Comparison of ENCODE assay signal across 30 cellular contexts in genomic region chr3:163726125-163726524, GRCh38.
"Had no signal": no experiment of that assay in that cellular context is flagged by ENCODE, and none has a peak within 500 bp of the region (broad histone marks: within the 10 kb centered on the region; RNA-seq: fewer than 3 reads in every experiment).

No MANE protein-coding gene starts in this region.

- H3K36me3 ChIP-seq: adrenal gland, brain microvascular endothelial cell, breast epithelium had no signal

- H3K9me3 ChIP-seq: adrenal gland, body of pancreas had no signal

- H3K4me3 ChIP-seq: adrenal gland, body of pancreas, breast epithelium had no signal

- DNase-seq: activated B cell treated with CpG ODN at 0.5 μM for 24 hours; activated CD4-positive, alpha-beta memory T cell treated with anti-CD3 and anti-CD28 coated beads for 36 hours; activated CD4-positive, alpha-beta T cell treated with anti-CD3 and anti-CD28 coated beads for 4 hours; activated CD4-positive, alpha-beta T cell treated with anti-CD3 and anti-CD28 coated beads, Interleukin-2, amount 10 ng/mL, durations not matched to agents 24 days and 14 days; activated CD4-positive, alpha-beta T cell treated with anti-CD3 and anti-CD28 coated beads, Interleukin-2, amount 50 U/mL, for 1 hour; activated CD4-positive, alpha-beta T cell treated with anti-CD3 and anti-CD28 coated beads, Interleukin-2, amount 50 U/mL, for 4 hours; activated CD4-positive, CD25-positive, alpha-beta regulatory T cell treated with anti-CD3 and anti-CD28 coated beads, Interleukin-2, amount 50 U/mL, for 72 hours; activated CD8-positive, alpha-beta memory T cell treated with anti-CD3 and anti-CD28 coated beads, Interleukin-2, amount 50 U/mL, for 4 hours; activated CD8-positive, alpha-beta T cell treated with anti-CD3 and anti-CD28 coated beads for 36 hours; activated effector memory CD4-positive, alpha-beta T cell treated with anti-CD3 and anti-CD28 coated beads, Interleukin-2, amount 50 U/mL, for 16 hours; activated gamma-delta T cell treated with Interleukin-2 at 50 U/mL for 16 hours; activated naive CD4-positive, alpha-beta T cell; activated naive CD4-positive, alpha-beta T cell treated with anti-CD3 and anti-CD28 coated beads for 36 hours; activated naive CD4-positive, alpha-beta T cell treated with anti-CD3 and anti-CD28 coated beads, Interleukin-2, amount 50 U/mL, for 16 hours; activated naive CD8-positive, alpha-beta T cell treated with anti-CD3 and anti-CD28 coated beads for 36 hours; activated T-cell treated with anti-CD3 and anti-CD28 coated beads for 4 hours; activated T-cell treated with anti-CD3 and anti-CD28 coated beads, Interleukin-2, amount 50 U/mL, for 1 hour; activated T-cell treated with anti-CD3 and anti-CD28 coated beads, Interleukin-2, amount 50 U/mL, for 4 hours; activated T-cell treated with anti-CD3 and anti-CD28 coated beads, Interleukin-2, amount 50 U/mL, for 72 hours; adrenal gland; amniotic stem cell; aorta; body of pancreas; brain microvascular endothelial cell; central memory CD4-positive, alpha-beta T cell; T-helper 2 cell; T-helper 9 cell had no signal

- H3K27me3 ChIP-seq: adrenal gland, body of pancreas, brain microvascular endothelial cell, breast epithelium had no signal

- FAIRE-seq: astrocyte had no signal

- H3K27ac ChIP-seq: adrenal gland, body of pancreas, brain microvascular endothelial cell, breast epithelium, VCaP had no signal
